In genomic region chr20:51156041-51156795, GRCh38 we compare ENCODE assay signal across 14 cellular contexts.
A peak's percentile ranks its signal among the peaks of the same experiment; 100 is the strongest.
DNase-seq lines count a peak whose midpoint lies in the region; ATAC-seq and TF ChIP-seq lines count a peak whose summit lies in the region.
"Had no signal": no experiment of that assay in that cellular context is flagged by ENCODE, and none has a peak within 500 bp of the region (broad histone marks: within the 10 kb centered on the region; RNA-seq: fewer than 3 reads in every experiment).

No MANE protein-coding gene starts in this region.

- ATAC-seq in body of pancreas, result peak; percentile 58
- ATAC-seq: effector memory CD8-positive, alpha-beta T cell; GM12878; T-helper 17 cell had no signal

- no peaks in the 10 kb centered on the region for H3K9me3 ChIP-seq in body of pancreas
- no peaks in the 10 kb centered on the region for H3K9me3 ChIP-seq in left ventricle myocardium inferior (replicated peaks)
- H3K9me3 ChIP-seq in sigmoid colon, result no peaks in the 10 kb centered on the region
- H3K9me3 ChIP-seq: Caco-2 had no signal

- intact Hi-C loops in body of pancreas (cut with DNase I) (no loop called here), left ventricle myocardium inferior (cut with micrococcal nuclease) (no loop called here), sigmoid colon (cut with DNase I) (loop anchor here (2.0 kb wide), 1 partner anchor 33 kb away; no protein-coding TSS in a partner anchor)

- DNase-seq in GM03348 (ENCODE audit: low spot score) (peak; percentile 58), body of pancreas (peak in 2 of 4 donors; percentile 18 to 36), left ventricle myocardium inferior (no peak), sigmoid colon (peak; percentile 86), RPMI8226 (no peak), activated gamma-delta T cell treated with Interleukin-2 at 50 U/mL for 16 hours (no peak), coronary artery (ENCODE audit: low spot score) (no peak)
- no peak for DNase-seq in activated CD8-positive, alpha-beta memory T cell treated with anti-CD3 and anti-CD28 coated beads, Interleukin-2, amount 50 U/mL, for 48 hours
- DNase-seq: activated CD4-positive, alpha-beta memory T cell treated with anti-CD3 and anti-CD28 coated beads for 36 hours; activated naive CD4-positive, alpha-beta T cell treated with anti-CD3 and anti-CD28 coated beads, Interleukin-2, amount 10 ng/mL, durations not matched to agents 7 days and 5 days; Caco-2; effector memory CD8-positive, alpha-beta T cell; T-helper 17 cell had no signal

- TF ChIP-seq EP300 in sigmoid colon (IDR thresholded peaks at IDR 0.05), result no peak

- H3K27ac ChIP-seq in body of pancreas (peak overlapping the region in 2 of 4 donors; percentile 16 to 44), left ventricle myocardium inferior (replicated peaks) (peak overlapping the region; percentile 36), sigmoid colon (peak overlapping the region; percentile 49 to 62 (median 56)), coronary artery (no peak overlapping the region)

- no peak overlapping the region for H3K4me3 ChIP-seq in body of pancreas
- peak overlapping the region; percentile 5 for H3K4me3 ChIP-seq in left ventricle myocardium inferior
- peak overlapping the region in 2 of 4 donors; percentile 7 to 20 for H3K4me3 ChIP-seq in sigmoid colon
- no peak overlapping the region for H3K4me3 ChIP-seq in coronary artery
- H3K4me3 ChIP-seq: GM12878 had no signal

- TF ChIP-seq POLR2A in body of pancreas (IDR thresholded peaks at IDR 0.05) (no peak), sigmoid colon (IDR thresholded peaks at IDR 0.05) (no peak)

- WGBS in body of pancreas, 2 donors, result 31 to 43% methylated on average over 16 of the region's 16 CpGs
- 53 to 77% methylated on average over 16 of the region's 16 CpGs for WGBS in sigmoid colon, 2 donors

- H3K4me1 ChIP-seq in body of pancreas (peaks cover 4% of the 10 kb centered on the region), left ventricle myocardium inferior (peaks cover 7% of the 10 kb centered on the region), sigmoid colon (peaks cover 0 to 17% (median 14%) of the 10 kb centered on the region in 4 donors)
- H3K4me1 ChIP-seq: Caco-2 had no signal

- no peak for TF ChIP-seq CTCF in body of pancreas (IDR thresholded peaks at IDR 0.05)
- no peak for TF ChIP-seq CTCF in left ventricle myocardium inferior (IDR thresholded peaks at IDR 0.05; ENCODE audit: borderline replicate concordance)
- no peak for TF ChIP-seq CTCF in sigmoid colon (IDR thresholded peaks at IDR 0.05)
- no peak for TF ChIP-seq CTCF in coronary artery (IDR thresholded peaks at IDR 0.05)

- no peaks in the 10 kb centered on the region for H3K27me3 ChIP-seq in body of pancreas
- peaks cover 97% of the 10 kb centered on the region for H3K27me3 ChIP-seq in left ventricle myocardium inferior (ENCODE audit: low read depth)
- H3K27me3 ChIP-seq in sigmoid colon, result peaks cover 0 to 26% (median 0%) of the 10 kb centered on the region in 3 donors

- H3K36me3 ChIP-seq in body of pancreas (replicated peaks in 1 of 2; ENCODE audit: insufficient read depth in 1 of 2, low read depth in 2 of 2) (no peaks in the 10 kb centered on the region), left ventricle myocardium inferior (no peaks in the 10 kb centered on the region), sigmoid colon (no peaks in the 10 kb centered on the region)

Comparison
In these comparisons a context has a peak if more than half of its experiments do, and no peak if none do; other contexts are left out.
1. DNase-seq: peak in GM03348 (single experiment) and sigmoid colon (single experiment); none in left ventricle myocardium inferior (single experiment), RPMI8226 (single experiment), activated gamma-delta T cell treated with Interleukin-2 at 50 U/mL for 16 hours (single experiment), coronary artery (single experiment) and activated CD8-positive, alpha-beta memory T cell treated with anti-CD3 and anti-CD28 coated beads, Interleukin-2, amount 50 U/mL, for 48 hours (single experiment).
2. H3K27ac ChIP-seq: peak in left ventricle myocardium inferior (single experiment) and sigmoid colon (4 of 4); none in coronary artery (0 of 2).